ENCODE assay signal across 8 cellular contexts in the genomic region with DNA sequence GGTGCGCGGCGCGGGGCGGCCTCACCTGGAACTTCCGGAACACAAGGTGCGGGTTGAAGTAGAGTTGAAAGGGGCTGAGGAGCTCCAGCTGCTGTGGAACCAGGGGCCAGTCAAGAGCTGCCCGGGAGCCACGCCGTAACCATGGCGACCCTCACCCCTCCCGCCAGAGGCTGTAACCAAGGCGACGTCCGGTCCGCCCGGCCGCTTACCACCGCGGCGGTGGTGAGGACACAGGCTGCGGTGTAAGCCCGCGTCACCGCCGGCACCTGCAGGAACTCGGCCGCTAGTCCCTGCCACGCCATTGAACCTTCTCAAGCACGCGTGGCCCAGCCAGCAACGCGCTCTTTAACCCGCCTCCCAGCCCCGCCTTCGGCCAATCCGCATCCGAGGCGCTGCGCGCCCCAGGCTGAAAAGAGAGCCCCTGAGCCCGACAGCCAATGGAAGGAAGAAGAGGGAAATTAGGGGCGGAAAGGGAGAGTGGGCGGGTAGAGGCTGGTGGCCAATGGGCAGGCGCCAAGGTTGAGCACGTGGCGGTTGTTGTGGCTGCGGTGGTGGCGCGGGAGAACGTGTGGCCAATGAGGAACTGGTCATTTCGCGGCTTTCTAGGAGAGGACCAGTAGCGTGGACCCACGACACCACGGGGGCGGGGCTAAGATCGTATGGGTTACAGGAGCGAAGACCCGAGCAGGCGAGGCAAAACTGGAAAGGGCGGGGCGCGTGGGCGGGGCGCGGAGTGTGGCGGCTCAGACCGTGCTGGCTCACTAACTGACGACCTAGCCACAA. TPM values are rescaled to one million over a fixed set of nuclear protein-coding genes. Genes with fewer than 3 reads are reported as not detected.
A peak's percentile ranks its signal among the peaks of the same experiment; 100 is the strongest.
DNase-seq lines count a peak whose midpoint lies in the region; ATAC-seq and TF ChIP-seq lines count a peak whose summit lies in the region.

A gene (minus strand): TSS at position 321 of the 783 bp plus-strand sequence. CDS start 19 bp downstream, at position 302.

- peak within 1 kb of the TSS; percentile 87 for H3K27ac Mint-ChIP-seq in activated naive CD8-positive, alpha-beta T cell treated with anti-CD3 and anti-CD28 coated beads for 36 hours
- peak within 1 kb of the TSS; percentile 63 for H3K27ac Mint-ChIP-seq in osteocyte (ENCODE audit: unreplicated experiment)

- intact Hi-C loops in Right ventricle myocardium inferior (cut with DNase I) = no loop called here

- peak; percentile 65 for ATAC-seq in Right ventricle myocardium inferior

- under 1% methylated on average over 70 of the region's 70 CpGs for WGBS in thymus

- peak within 1 kb of the TSS; percentile 15 for H3K27ac ChIP-seq in thymus (ENCODE audit: low read depth)

- H3K4me3 ChIP-seq in thymus (ENCODE audit: low read length) = peak within 1 kb of the TSS; percentile 58

- H3K9me3 Mint-ChIP-seq in activated naive CD8-positive, alpha-beta T cell treated with anti-CD3 and anti-CD28 coated beads for 36 hours = no peaks in the 10 kb centered on the region
- H3K9me3 Mint-ChIP-seq in osteocyte (ENCODE audit: unreplicated experiment) = no peaks in the 10 kb centered on the region

- no peak for TF ChIP-seq CTCF in osteocyte (IDR thresholded peaks at IDR 0.05)

- H3K9me3 ChIP-seq in thymus (ENCODE audit: control insufficient read depth) = no peaks in the 10 kb centered on the region

- H3K4me3 Mint-ChIP-seq in activated naive CD8-positive, alpha-beta T cell treated with anti-CD3 and anti-CD28 coated beads for 36 hours = peak within 1 kb of the TSS; percentile 90
- H3K4me3 Mint-ChIP-seq in osteocyte (ENCODE audit: unreplicated experiment) = peak within 1 kb of the TSS; percentile 74

- peaks cover 28% of the 10 kb centered on the region for H3K36me3 ChIP-seq in thymus (ENCODE audit: control insufficient read depth, insufficient read depth)

- POLR2A ChIA-PET in HEK293T (lab: Yijun Ruan, JAX) = interaction anchor here (0.7 to 2.5 kb wide), 4 partner anchors 19 to 55 kb away, joined by 3 to 13 read pairs (median 4); a partner anchor contains a TSS

- H3K27me3 ChIP-seq in thymus (ENCODE audit: control insufficient read depth, insufficient read depth) = no peaks in the 10 kb centered on the region

- peak; percentile 100 for DNase-seq in GDM1 (lab: John Stamatoyannopoulos, UW)
- DNase-seq in HEK293T (ENCODE audit: extremely low spot score) = peak; percentile 96
- DNase-seq in NCI-H1048 (lab: John Stamatoyannopoulos, UW) = peak; percentile 99
- peak; percentile 100 for DNase-seq in SKM-1 treated with dmso at 0.1 percent for 144 hours (lab: John Stamatoyannopoulos, UW; ENCODE audit: unreplicated experiment)
- DNase-seq in activated naive CD8-positive, alpha-beta T cell treated with anti-CD3 and anti-CD28 coated beads for 36 hours = peak; percentile 95
- peak; percentile 99 for DNase-seq in Right ventricle myocardium inferior (ENCODE audit: missing footprints)
- DNase-seq in osteocyte (ENCODE audit: extremely low spot score, unreplicated experiment) = peak; percentile 97

- peaks cover 11% of the 10 kb centered on the region for H3K27me3 Mint-ChIP-seq in activated naive CD8-positive, alpha-beta T cell treated with anti-CD3 and anti-CD28 coated beads for 36 hours
- no peaks in the 10 kb centered on the region for H3K27me3 Mint-ChIP-seq in osteocyte (ENCODE audit: unreplicated experiment)

- peaks cover 2% of the 10 kb centered on the region for H3K36me3 Mint-ChIP-seq in activated naive CD8-positive, alpha-beta T cell treated with anti-CD3 and anti-CD28 coated beads for 36 hours
- H3K36me3 Mint-ChIP-seq in osteocyte (ENCODE audit: unreplicated experiment) = peaks cover 7% of the 10 kb centered on the region

- CTCF ChIA-PET in HEK293T (lab: Yijun Ruan, JAX) = interaction anchor here (3.5 kb wide), 1 partner anchor 11 kb away, joined by 11 read pairs; no protein-coding TSS in a partner anchor

- H3K4me1 ChIP-seq in thymus (ENCODE audit: control insufficient read depth, insufficient read depth, low read length) = peaks cover 11% of the 10 kb centered on the region

- H3K4me1 Mint-ChIP-seq in activated naive CD8-positive, alpha-beta T cell treated with anti-CD3 and anti-CD28 coated beads for 36 hours = peaks cover 17% of the 10 kb centered on the region
- peaks cover 20% of the 10 kb centered on the region for H3K4me1 Mint-ChIP-seq in osteocyte (ENCODE audit: unreplicated experiment)

TF ChIP-seq in HEK293T, 16 proteins besides CTCF, POLR2A, EP300 and RAD21:
- TF ChIP-seq HDGF (IDR thresholded peaks at IDR 0.05; ENCODE audit: borderline replicate concordance) = no peak
- TF ChIP-seq FOXM1 (IDR thresholded peaks at IDR 0.05; ENCODE audit: borderline replicate concordance) = no peak
- no peak for TF ChIP-seq ARNT (IDR thresholded peaks at IDR 0.05)
- no peak for TF ChIP-seq FOXA1 (IDR thresholded peaks at IDR 0.05)
- no peak for TF ChIP-seq CTBP1 (IDR thresholded peaks at IDR 0.05; ENCODE audit: borderline replicate concordance)
- no peak for TF ChIP-seq ELF4 (IDR thresholded peaks at IDR 0.05)
- TF ChIP-seq L3MBTL2 (conservative IDR thresholded peaks at IDR 0.05) = peak; percentile 99
- TF ChIP-seq NFRKB (IDR thresholded peaks at IDR 0.05) = no peak
- TF ChIP-seq, protein P1, sequence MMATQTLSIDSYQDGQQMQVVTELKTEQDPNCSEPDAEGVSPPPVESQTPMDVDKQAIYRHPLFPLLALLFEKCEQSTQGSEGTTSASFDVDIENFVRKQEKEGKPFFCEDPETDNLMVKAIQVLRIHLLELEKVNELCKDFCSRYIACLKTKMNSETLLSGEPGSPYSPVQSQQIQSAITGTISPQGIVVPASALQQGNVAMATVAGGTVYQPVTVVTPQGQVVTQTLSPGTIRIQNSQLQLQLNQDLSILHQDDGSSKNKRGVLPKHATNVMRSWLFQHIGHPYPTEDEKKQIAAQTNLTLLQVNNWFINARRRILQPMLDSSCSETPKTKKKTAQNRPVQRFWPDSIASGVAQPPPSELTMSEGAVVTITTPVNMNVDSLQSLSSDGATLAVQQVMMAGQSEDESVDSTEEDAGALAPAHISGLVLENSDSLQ (IDR thresholded peaks at IDR 0.05) = no peak
- peak; percentile 83; the same call in 1 of the 2 replicates for TF ChIP-seq SP1 (IDR thresholded peaks at IDR 0.05)
- TF ChIP-seq LEF1 (IDR thresholded peaks at IDR 0.05; ENCODE audit: borderline replicate concordance) = no peak
- TF ChIP-seq SUZ12 (IDR thresholded peaks at IDR 0.05) = no peak
- peak; percentile 97 for TF ChIP-seq FOXK2 (IDR thresholded peaks at IDR 0.05)
- TF ChIP-seq TARDBP (IDR thresholded peaks at IDR 0.05) = no peak
- TF ChIP-seq BHLHE40 (IDR thresholded peaks at IDR 0.05; ENCODE audit: borderline replicate concordance) = no peak
- TF ChIP-seq ZNF384 (IDR thresholded peaks at IDR 0.05) = no peak

RNA-seq across cellular contexts. Expression of the gene that starts here (rescaled TPM):
- 1 to 10 TPM; 4.0 to 5.9 TPM for total RNA-seq in activated naive CD8-positive, alpha-beta T cell treated with anti-CD3 and anti-CD28 coated beads for 36 hours
- total RNA-seq in Right ventricle myocardium inferior = 3.1 TPM
- 0.52 and 0.56 TPM in 2 replicates for total RNA-seq in osteocyte
- 2.5 TPM for polyA plus RNA-seq in thymus

Comparison
In these comparisons a context has a peak if more than half of its experiments do, and no peak if none do; other contexts are left out.
1. Peak in every context shown above with its lines: DNase-seq, ATAC-seq, H3K4me3 ChIP-seq and H3K27ac ChIP-seq.
2. Peak in DNase-seq in osteocyte; RNA of the gene not detected or under 1 TPM.